In the genomic region with DNA sequence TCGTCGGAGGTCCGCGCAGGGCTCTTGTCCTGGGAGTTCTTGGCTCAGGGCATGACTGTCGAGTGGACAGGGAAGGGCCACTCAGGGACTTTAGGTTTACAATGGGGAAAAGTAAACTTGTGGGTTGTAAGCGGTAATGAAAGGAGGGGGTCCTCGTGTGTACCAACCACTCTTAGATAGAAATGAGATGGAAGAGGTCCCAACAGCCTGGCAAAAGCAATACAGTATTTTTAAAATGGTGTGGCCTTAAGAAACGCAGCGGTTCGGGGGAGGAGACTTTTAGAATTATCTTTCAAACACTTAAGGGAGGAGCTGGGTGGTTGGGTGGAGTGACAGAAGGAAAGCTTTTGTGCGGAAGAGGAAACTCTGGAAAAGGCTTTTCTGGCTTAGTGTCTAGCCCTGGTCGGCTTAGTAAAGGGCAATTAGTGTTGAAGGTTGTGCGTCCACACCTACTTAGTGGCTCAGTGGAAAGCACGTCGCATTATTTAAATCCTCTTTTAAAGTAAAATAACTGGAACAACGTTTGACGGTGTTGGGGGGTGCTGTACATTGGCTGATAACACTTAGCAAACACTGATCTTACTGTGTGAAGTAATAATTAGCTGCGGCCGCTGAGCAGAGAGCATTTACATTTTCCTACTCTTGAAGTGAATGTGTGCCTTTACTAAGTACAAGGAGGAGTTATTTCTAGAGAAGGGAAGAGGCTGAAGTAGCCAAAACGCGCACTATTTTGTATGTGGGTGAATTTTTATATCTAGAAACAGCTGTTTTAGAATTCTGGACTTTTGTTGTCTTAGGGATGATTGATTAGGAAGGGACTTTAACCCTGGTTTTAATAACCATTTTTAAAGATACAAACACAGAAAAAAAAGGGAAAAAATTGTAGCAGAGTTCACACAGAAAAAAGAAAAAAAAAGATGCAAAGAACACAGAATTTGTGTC, we compare ENCODE assay signal across 1 cellular context.
TF ChIP-seq lines count a peak whose summit lies in the region.

No MANE protein-coding gene starts in this region.

TF ChIP-seq in HepG2, 621 proteins besides CTCF, POLR2A, EP300 and RAD21 (continued from another document):
- TF ChIP-seq ZNF646 (CRISPR knock-in tag; IDR thresholded peaks at IDR 0.05): no peak
- TF ChIP-seq ZBTB37 (CRISPR knock-in tag; IDR thresholded peaks at IDR 0.05): no peak
- no peak for TF ChIP-seq CENPX (CRISPR knock-in tag; IDR thresholded peaks at IDR 0.05)
- TF ChIP-seq ZNF850 (CRISPR knock-in tag; conservative IDR thresholded peaks at IDR 0.05): 0 out of 2 replicates have a peak, but pooled peaks have one; percentile 2
- TF ChIP-seq ARID2 (CRISPR knock-in tag; IDR thresholded peaks at IDR 0.05; ENCODE audit: borderline replicate concordance): peak; percentile 64; the same call in 1 of the 2 replicates
- no peak for TF ChIP-seq ZNF616 (CRISPR knock-in tag; IDR thresholded peaks at IDR 0.05; ENCODE audit: low read depth)
- TF ChIP-seq NFIB (CRISPR knock-in tag; IDR thresholded peaks at IDR 0.05; ENCODE audit: borderline replicate concordance): no peak
- TF ChIP-seq ZNF335 (CRISPR knock-in tag; IDR thresholded peaks at IDR 0.05): no peak
- TF ChIP-seq CHCHD3 (CRISPR knock-in tag; IDR thresholded peaks at IDR 0.05): no peak
- TF ChIP-seq RFX5 (IDR thresholded peaks at IDR 0.05; ENCODE audit: low read depth, low read length): no peak
- 0 out of 2 replicates have a peak, but pooled peaks have one; percentile 3 for TF ChIP-seq ISL2 (CRISPR knock-in tag; IDR thresholded peaks at IDR 0.05)
- TF ChIP-seq ZC3H13 (CRISPR knock-in tag; IDR thresholded peaks at IDR 0.05): 0 out of 2 replicates have a peak, but pooled peaks have one; percentile 5
- TF ChIP-seq ZNF20 (CRISPR knock-in tag; IDR thresholded peaks at IDR 0.05): peak; percentile 75; the same call in 1 of the 2 replicates
- peak; percentile 7; the same call in 1 of the 2 replicates for TF ChIP-seq HOXD1 (CRISPR knock-in tag; IDR thresholded peaks at IDR 0.05)
- TF ChIP-seq ZBTB34 (CRISPR knock-in tag; IDR thresholded peaks at IDR 0.05): 0 out of 2 replicates have a peak, but pooled peaks have one; percentile 25
- TF ChIP-seq KAT8 (CRISPR knock-in tag; IDR thresholded peaks at IDR 0.05): no peak
- no peak for TF ChIP-seq ZMYM3 (CRISPR knock-in tag; IDR thresholded peaks at IDR 0.05)
- no peak for TF ChIP-seq ZNF446 (CRISPR knock-in tag; IDR thresholded peaks at IDR 0.05)
- TF ChIP-seq SSRP1 (CRISPR knock-in tag; IDR thresholded peaks at IDR 0.05): no peak
